ENCODE assay signal across 15 cellular contexts in the genomic region with DNA sequence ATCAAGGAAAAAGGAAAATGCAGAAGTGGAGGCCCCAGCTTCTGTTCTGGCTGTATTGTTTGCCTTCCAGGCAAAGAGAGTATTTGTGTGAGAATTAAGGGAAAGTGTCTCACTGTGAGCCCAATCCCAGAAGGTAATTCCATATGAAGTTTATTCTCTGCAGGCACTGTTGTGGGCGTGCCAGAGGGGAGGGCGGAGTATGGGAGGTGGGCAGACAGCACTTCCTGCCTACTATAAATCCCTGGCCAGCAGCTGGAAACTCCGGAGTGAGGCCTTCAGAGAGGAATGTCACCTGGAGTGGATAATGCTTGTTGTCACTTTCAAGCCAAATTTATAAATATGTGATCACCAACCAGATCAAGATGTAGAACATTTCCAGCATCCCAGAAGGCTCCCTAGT.
DNase-seq lines count a peak whose midpoint lies in the region; ATAC-seq, FAIRE-seq and TF ChIP-seq lines count a peak whose summit lies in the region.
"Had no signal": no experiment of that assay in that cellular context is flagged by ENCODE, and none has a peak within 500 bp of the region (broad histone marks: within the 10 kb centered on the region; RNA-seq: fewer than 3 reads in every experiment).

No MANE protein-coding gene starts in this region.

- in situ Hi-C loops in HepG2 (cut with HindIII; ENCODE audit: extremely low pct_ligation_motif_present, low pct_unique_long_range_greater_than_20kb): no loop called here

- no peak overlapping the region for H3K4me2 ChIP-seq in HepG2 (ENCODE audit: low read depth, low read length)
- H3K4me2 ChIP-seq in keratinocyte (ENCODE audit: control insufficient read depth, extremely low read depth, insufficient read depth, low read depth, low read length): no peak overlapping the region
- H3K4me2 ChIP-seq: KMS-11 had no signal

- intact Hi-C loops in HepG2 (cut with micrococcal nuclease; ENCODE audit: unreplicated experiment) (no loop called here), right lobe of liver (cut with DNase I) (no loop called here)

- H4K20me1 ChIP-seq in HepG2 (ENCODE audit: insufficient read depth, low read length) (no peaks in the 10 kb centered on the region), keratinocyte (ENCODE audit: control insufficient read depth, extremely low read depth, insufficient read depth, low read length) (no peaks in the 10 kb centered on the region)

- DNase-seq in HepG2 (ENCODE audit: low spot score): no peak
- DNase-seq in right lobe of liver: no peak
- peak; percentile 69 for DNase-seq in SW480 (ENCODE audit: low spot score)
- DNase-seq in keratinocyte (ENCODE audit: low read depth, low spot score): no peak
- no peak for DNase-seq in HPDE6-E6E7 (ENCODE audit: extremely low spot score)
- DNase-seq in activated CD4-positive, alpha-beta T cell treated with anti-CD3 and anti-CD28 coated beads for 1 hour: no peak
- DNase-seq: erythroblast, NCI-H1105 treated with DMSO at 0.1 percent for 48 hours, NCI-H345, upper lobe of right lung had no signal

- H2AFZ ChIP-seq in HepG2 (ENCODE audit: low read length) (no peak overlapping the region), keratinocyte (ENCODE audit: control insufficient read depth, low read length) (peak overlapping the region; percentile 24)

- TF ChIP-seq EP300 in HepG2 (IDR thresholded peaks at IDR 0.05; ENCODE audit: low read depth in 2 of 2, low read length in 2 of 2) (no peak), HepG2 (CRISPR knock-in tag; IDR thresholded peaks at IDR 0.05; ENCODE audit: borderline replicate concordance) (no peak)

- H3K79me2 ChIP-seq in HepG2 (ENCODE audit: insufficient read depth, low read length): no peaks in the 10 kb centered on the region
- no peaks in the 10 kb centered on the region for H3K79me2 ChIP-seq in keratinocyte (ENCODE audit: control insufficient read depth, insufficient read depth, low read length)

- no peak for TF ChIP-seq CTCF in HepG2 (CRISPR knock-in tag; IDR thresholded peaks at IDR 0.05)
- TF ChIP-seq CTCF in right lobe of liver (IDR thresholded peaks at IDR 0.05): no peak
- no peak for TF ChIP-seq CTCF in keratinocyte (optimal IDR thresholded peaks at IDR 0.05 in 1 of 3, IDR thresholded peaks at IDR 0.05 in 1 of 3, conservative IDR thresholded peaks at IDR 0.05 in 1 of 3; ENCODE audit: extremely low read depth in 1 of 3, insufficient read depth in 2 of 3, low read length in 3 of 3)

- no TSS peak for BruUV-seq in HepG2 (replicated peaks; lab: Mats Ljungman, UMichigan)

- H3K9me3 ChIP-seq in HepG2 (ENCODE audit: low read length): no peaks in the 10 kb centered on the region
- H3K9me3 ChIP-seq in right lobe of liver: no peaks in the 10 kb centered on the region
- no peaks in the 10 kb centered on the region for H3K9me3 ChIP-seq in keratinocyte (ENCODE audit: control insufficient read depth, low read depth, low read length)
- H3K9me3 ChIP-seq: upper lobe of right lung had no signal

- CTCF ChIA-PET in HepG2 (lab: Yijun Ruan, JAX; ENCODE audit: low intra/inter-chr PET ratio, low total read pairs): no interaction called here

- H3K36me3 ChIP-seq in HepG2 (replicated peaks in 1 of 2; ENCODE audit: control insufficient read depth in 1 of 2, insufficient read depth in 2 of 2, low read length in 2 of 2) (peaks cover 0 to 4% of the 10 kb centered on the region in 2 experiments; a peak in 1 of 5 replicates), right lobe of liver (no peaks in the 10 kb centered on the region), keratinocyte (ENCODE audit: control insufficient read depth in 2 of 2, extremely low read depth in 1 of 2, insufficient read depth in 2 of 2, low read length in 2 of 2) (no peaks in the 10 kb centered on the region)
- H3K36me3 ChIP-seq: upper lobe of right lung had no signal

- dilution Hi-C loops in keratinocyte (cut with MboI; ENCODE audit: extremely low pct_ligation_motif_present, low sequenced_read_pairs): no loop called here

- no peak overlapping the region for H3K4me3 ChIP-seq in HepG2 (replicated peaks in 1 of 3; ENCODE audit: insufficient read depth in 1 of 3, low read depth in 2 of 3, low read length in 3 of 3)
- no peak overlapping the region for H3K4me3 ChIP-seq in right lobe of liver
- H3K4me3 ChIP-seq in keratinocyte (ENCODE audit: control insufficient read depth in 2 of 3, extremely low read depth in 1 of 3, insufficient read depth in 2 of 3, low read depth in 1 of 3, low read length in 3 of 3): no peak overlapping the region
- H3K4me3 ChIP-seq: skin epidermis, upper lobe of right lung had no signal

- WGBS in HepG2 (ENCODE audit: low lambda C conversion rate): 90% methylated on average over 3 of the region's 3 CpGs
- 77% methylated on average over 3 of the region's 3 CpGs for WGBS in right lobe of liver (ENCODE audit: insufficient coverage, low coverage, low lambda C conversion rate, missing lambda C conversion rate)

- TF ChIP-seq POLR2A in HepG2 (IDR thresholded peaks at IDR 0.05; ENCODE audit: insufficient read depth in 1 of 2, low read depth in 2 of 2, low read length in 2 of 2) (no peak), right lobe of liver (IDR thresholded peaks at IDR 0.05) (no peak)

- H3K27me3 ChIP-seq in HepG2 (ENCODE audit: control insufficient read depth in 1 of 2, insufficient read depth in 2 of 2, low read length in 2 of 2) (no peaks in the 10 kb centered on the region), right lobe of liver (no peaks in the 10 kb centered on the region), keratinocyte (ENCODE audit: control insufficient read depth, extremely low read depth, insufficient read depth, low read length) (no peaks in the 10 kb centered on the region)
- H3K27me3 ChIP-seq: upper lobe of right lung had no signal

- no peak for TF ChIP-seq RAD21 in HepG2 (CRISPR knock-in tag; IDR thresholded peaks at IDR 0.05)

- ATAC-seq in HepG2: no peak
- no peak for ATAC-seq in right lobe of liver
- ATAC-seq in HG03457 (IDR thresholded peaks at IDR 0.05; ENCODE audit: unreplicated experiment): no peak
- ATAC-seq in HG02610 (IDR thresholded peaks at IDR 0.05; ENCODE audit: unreplicated experiment): no peak
- ATAC-seq: upper lobe of right lung had no signal

- no peak overlapping the region for H3K9ac ChIP-seq in HepG2 (ENCODE audit: insufficient read depth, low read depth, low read length)
- no peak overlapping the region for H3K9ac ChIP-seq in keratinocyte (ENCODE audit: control insufficient read depth, extremely low read depth, insufficient read depth, low read length)
- H3K9ac ChIP-seq: KMS-11 had no signal

- POLR2A ChIA-PET in HepG2 (lab: Yijun Ruan, JAX): no interaction called here

- H3K9me1 ChIP-seq in keratinocyte (ENCODE audit: control insufficient read depth, extremely low read depth, insufficient read depth, low read length): no peaks in the 10 kb centered on the region

- FAIRE-seq in HepG2 (lab: Jason Lieb, UNC): no peak
- peak; percentile 79 for FAIRE-seq in keratinocyte (lab: Jason Lieb, UNC)
- FAIRE-seq: GM18507 had no signal

- H3K27ac ChIP-seq in HepG2 (ENCODE audit: extremely low read length, insufficient read depth, low read length) (no peak overlapping the region), right lobe of liver (no peak overlapping the region), keratinocyte (ENCODE audit: control insufficient read depth, insufficient read depth, low read length) (no peak overlapping the region)
- H3K27ac ChIP-seq: KMS-11, upper lobe of right lung had no signal

- peaks cover 39% of the 10 kb centered on the region for H3K4me1 ChIP-seq in HepG2 (ENCODE audit: insufficient read depth, low read length)
- peaks cover 0 to 25% (median 18%) of the 10 kb centered on the region in 4 donors for H3K4me1 ChIP-seq in right lobe of liver
- peaks cover 60% of the 10 kb centered on the region for H3K4me1 ChIP-seq in keratinocyte (ENCODE audit: control insufficient read depth, extremely low read depth, insufficient read depth, low read length)

TF ChIP-seq in HepG2, 621 proteins besides CTCF, POLR2A, EP300 and RAD21:
- TF ChIP-seq, protein P1, sequence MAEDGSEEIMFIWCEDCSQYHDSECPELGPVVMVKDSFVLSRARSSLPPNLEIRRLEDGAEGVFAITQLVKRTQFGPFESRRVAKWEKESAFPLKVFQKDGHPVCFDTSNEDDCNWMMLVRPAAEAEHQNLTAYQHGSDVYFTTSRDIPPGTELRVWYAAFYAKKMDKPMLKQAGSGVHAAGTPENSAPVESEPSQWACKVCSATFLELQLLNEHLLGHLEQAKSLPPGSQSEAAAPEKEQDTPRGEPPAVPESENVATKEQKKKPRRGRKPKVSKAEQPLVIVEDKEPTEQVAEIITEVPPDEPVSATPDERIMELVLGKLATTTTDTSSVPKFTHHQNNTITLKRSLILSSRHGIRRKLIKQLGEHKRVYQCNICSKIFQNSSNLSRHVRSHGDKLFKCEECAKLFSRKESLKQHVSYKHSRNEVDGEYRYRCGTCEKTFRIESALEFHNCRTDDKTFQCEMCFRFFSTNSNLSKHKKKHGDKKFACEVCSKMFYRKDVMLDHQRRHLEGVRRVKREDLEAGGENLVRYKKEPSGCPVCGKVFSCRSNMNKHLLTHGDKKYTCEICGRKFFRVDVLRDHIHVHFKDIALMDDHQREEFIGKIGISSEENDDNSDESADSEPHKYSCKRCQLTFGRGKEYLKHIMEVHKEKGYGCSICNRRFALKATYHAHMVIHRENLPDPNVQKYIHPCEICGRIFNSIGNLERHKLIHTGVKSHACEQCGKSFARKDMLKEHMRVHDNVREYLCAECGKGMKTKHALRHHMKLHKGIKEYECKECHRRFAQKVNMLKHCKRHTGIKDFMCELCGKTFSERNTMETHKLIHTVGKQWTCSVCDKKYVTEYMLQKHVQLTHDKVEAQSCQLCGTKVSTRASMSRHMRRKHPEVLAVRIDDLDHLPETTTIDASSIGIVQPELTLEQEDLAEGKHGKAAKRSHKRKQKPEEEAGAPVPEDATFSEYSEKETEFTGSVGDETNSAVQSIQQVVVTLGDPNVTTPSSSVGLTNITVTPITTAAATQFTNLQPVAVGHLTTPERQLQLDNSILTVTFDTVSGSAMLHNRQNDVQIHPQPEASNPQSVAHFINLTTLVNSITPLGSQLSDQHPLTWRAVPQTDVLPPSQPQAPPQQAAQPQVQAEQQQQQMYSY (CRISPR knock-in tag; IDR thresholded peaks at IDR 0.05): peak; percentile 48; the same call in 1 of the 2 replicates
- no peak for TF ChIP-seq PPARG (CRISPR knock-in tag; conservative IDR thresholded peaks at IDR 0.05)
